Comparison of ENCODE assay signal across 5 cellular contexts in the genomic region with DNA sequence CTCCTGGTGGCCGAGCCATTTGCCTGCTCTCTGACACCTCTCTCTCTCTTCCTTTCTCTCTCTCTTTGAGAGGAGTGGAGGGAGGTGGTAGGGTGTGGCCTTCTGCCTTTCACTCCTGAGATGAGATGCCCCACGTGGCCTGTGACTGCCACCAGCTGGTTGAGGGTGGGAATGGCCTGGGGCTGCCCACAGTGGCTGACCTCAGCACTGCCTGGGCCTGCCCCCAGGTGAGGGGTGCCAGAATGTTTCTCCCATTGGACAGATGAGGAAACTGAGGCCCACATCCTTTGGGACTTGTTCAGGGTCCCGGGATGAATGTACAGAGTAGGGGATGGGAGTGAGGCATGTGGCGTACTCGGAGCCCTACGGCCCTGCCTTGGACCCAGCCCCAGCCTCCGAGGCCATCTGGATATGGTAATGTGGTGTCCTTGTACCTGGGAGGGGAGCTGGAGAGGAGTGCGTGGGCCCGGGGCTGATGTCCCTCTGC. TPM values are rescaled to one million over a fixed set of nuclear protein-coding genes. Genes with fewer than 3 reads are reported as not detected.
DNase-seq lines count a peak whose midpoint lies in the region; ATAC-seq and TF ChIP-seq lines count a peak whose summit lies in the region.

No MANE protein-coding gene starts in this region.

- no peaks in the 10 kb centered on the region for H4K20me1 ChIP-seq in mammary epithelial cell (ENCODE audit: insufficient read depth, low read length)

- no peak overlapping the region for H3K9ac ChIP-seq in mammary epithelial cell (ENCODE audit: insufficient read depth, low read length)

- no peak overlapping the region for H2AFZ ChIP-seq in mammary epithelial cell (ENCODE audit: low read depth, low read length)

- CTCF ChIA-PET in mammary epithelial cell (lab: Charles Lee; ENCODE audit: low non-redundant PET), result interaction anchor here (0.5 kb wide), 1 partner anchor 20 kb away, joined by 4 read pairs; no protein-coding TSS in a partner anchor

- H3K9me3 ChIP-seq in mammary epithelial cell (replicated peaks; ENCODE audit: insufficient read depth, low read length), result no peaks in the 10 kb centered on the region
- no peaks in the 10 kb centered on the region for H3K9me3 ChIP-seq in ovary

- WGBS in mammary epithelial cell (ENCODE audit: low coverage, missing lambda C conversion rate), result 62% methylated on average over 7 of the region's 9 CpGs
- 70 to 82% (median 80%) methylated on average over 9 of the region's 9 CpGs for WGBS in ovary, 3 donors

- no peak for TF ChIP-seq EP300 in ovary (IDR thresholded peaks at IDR 0.05)

- ATAC-seq in GM19463 (IDR thresholded peaks at IDR 0.05; ENCODE audit: unreplicated experiment), result peak; percentile 51

- intact Hi-C loops in mammary epithelial cell (cut with micrococcal nuclease) (loop anchor here (1.0 kb wide), 1 partner anchor 85 kb away; a partner anchor contains a TSS), ovary (cut with DNase I) (no loop called here)

- H3K79me2 ChIP-seq in mammary epithelial cell (ENCODE audit: insufficient read depth, low read length), result no peaks in the 10 kb centered on the region

- no peak overlapping the region for H3K4me2 ChIP-seq in mammary epithelial cell (ENCODE audit: insufficient read depth, low read depth, low read length)

- no TSS peak for BruUV-seq in mammary epithelial cell (replicated peaks; lab: Mats Ljungman, UMichigan)

- in situ Hi-C loops in mammary epithelial cell (cut with MboI; ENCODE audit: low sequenced_read_pairs in 2 of 2), result no loop called here

- no peak for TF ChIP-seq POLR2A in ovary (IDR thresholded peaks at IDR 0.05)

- DNase-seq in NOMO-1 (lab: John Stamatoyannopoulos, UW; ENCODE audit: unreplicated experiment in 2 of 2), result peak; percentile 52 to 53
- peak; percentile 50 for DNase-seq in mammary epithelial cell
- DNase-seq in ovary, result peak in 1 of 5 donors; percentile 61
- no peak for DNase-seq in ecto neural progenitor cell (ENCODE audit: low spot score)

- H3K36me3 ChIP-seq in mammary epithelial cell (ENCODE audit: insufficient read depth, low read length), result no peaks in the 10 kb centered on the region
- no peaks in the 10 kb centered on the region for H3K36me3 ChIP-seq in ovary

- TF ChIP-seq CTCF in mammary epithelial cell (conservative IDR thresholded peaks at IDR 0.05 in 1 of 2, IDR thresholded peaks at IDR 0.05 in 1 of 2; ENCODE audit: extremely low read depth in 1 of 2, insufficient read depth in 1 of 2, low read depth in 1 of 2, low read length in 2 of 2) (peak; percentile 25 to 53), ovary (IDR thresholded peaks at IDR 0.05) (peak in 2 of 3 donors; percentile 18 to 23)

- no peaks in the 10 kb centered on the region for H3K27me3 ChIP-seq in mammary epithelial cell (ENCODE audit: insufficient read depth, low read length)
- no peaks in the 10 kb centered on the region for H3K27me3 ChIP-seq in ovary

- H3K4me3 ChIP-seq in mammary epithelial cell (replicated peaks in 1 of 3; ENCODE audit: insufficient read depth in 1 of 3, low read depth in 2 of 3, low read length in 3 of 3) (no peak overlapping the region), ovary (no peak overlapping the region)

- peaks cover 7% of the 10 kb centered on the region for H3K4me1 ChIP-seq in mammary epithelial cell (ENCODE audit: insufficient read depth, low read length)
- H3K4me1 ChIP-seq in ovary (ENCODE audit: insufficient read depth), result no peaks in the 10 kb centered on the region

- H3K27ac ChIP-seq in mammary epithelial cell (ENCODE audit: insufficient read depth, low read depth, low read length), result no peak overlapping the region
- H3K27ac ChIP-seq in ovary, result no peak overlapping the region

- dilution Hi-C loops in mammary epithelial cell (cut with HindIII; ENCODE audit: low sequenced_read_pairs), result no loop called here

RNA-seq across cellular contexts. Expression of a gene that starts 12.7 kb away (rescaled TPM):
- total RNA-seq in mammary epithelial cell (not detected), ovary (1 to 10 TPM in 3 of 7 donors, under 1 TPM in 3, not detected in 1; 0.48 to 1.8 (median 1.1) TPM)
- polyA plus RNA-seq in mammary epithelial cell (not detected), ovary (1 to 10 TPM in 1 of 2 donors, not detected in 1; 4.4 TPM)
- not detected for polyA minus RNA-seq in mammary epithelial cell

RNA-seq across cellular contexts. Expression of a gene that starts 13.3 kb away (rescaled TPM):
- total RNA-seq in mammary epithelial cell (100 to 1,000 TPM; 105 to 109 TPM), ovary (10 to 100 TPM; 24.5 to 53.2 (median 31.1) TPM)
- polyA plus RNA-seq in mammary epithelial cell (120 TPM), ovary (10 to 100 TPM in 1 of 2 donors, 1 to 10 TPM in 1; 5.9 to 38.2 TPM)
- 78.0 TPM for polyA minus RNA-seq in mammary epithelial cell

RNA-seq across cellular contexts. Expression of a gene that starts 56.5 kb away (rescaled TPM):
- total RNA-seq in mammary epithelial cell, result 10 to 100 TPM; 19.1 to 19.2 TPM
- 8.2 TPM for polyA plus RNA-seq in mammary epithelial cell
- polyA minus RNA-seq in mammary epithelial cell, result 17.0 TPM
- 100 to 1,000 TPM in 1 of 7 donors, 10 to 100 TPM in 6; 41.2 to 161 (median 56.7) TPM for total RNA-seq in ovary
- polyA plus RNA-seq in ovary, result 10 to 100 TPM; 13.1 to 25.0 TPM

RNA-seq across cellular contexts. Expression of a gene that starts 56.7 kb away (rescaled TPM):
- total RNA-seq in mammary epithelial cell, result 10 to 100 TPM in 1 of 2 donors, 1 to 10 TPM in 1; 7.0 to 17.0 TPM
- polyA plus RNA-seq in mammary epithelial cell, result 7.6 TPM
- polyA minus RNA-seq in mammary epithelial cell, result 12.9 TPM
- 10 to 100 TPM; 11.7 to 39.7 (median 32.1) TPM for total RNA-seq in ovary
- polyA plus RNA-seq in ovary, result 10 to 100 TPM; 14.6 to 16.7 TPM

RNA-seq across cellular contexts. Expression of a gene that starts 57.7 kb away (rescaled TPM):
- total RNA-seq in mammary epithelial cell, result 1 to 10 TPM in 1 of 2 donors, under 1 TPM in 1; 0.07 to 6.3 TPM
- 0.07 TPM for polyA plus RNA-seq in mammary epithelial cell
- polyA minus RNA-seq in mammary epithelial cell, result not detected
- under 1 TPM in 5 of 7 donors, not detected in 2; under 0.01 to 0.33 (median 0.05) TPM for total RNA-seq in ovary
- under 1 TPM; 0.01 to 0.12 TPM for polyA plus RNA-seq in ovary
